16 cellular contexts compared by ENCODE assay signal in the genomic region with DNA sequence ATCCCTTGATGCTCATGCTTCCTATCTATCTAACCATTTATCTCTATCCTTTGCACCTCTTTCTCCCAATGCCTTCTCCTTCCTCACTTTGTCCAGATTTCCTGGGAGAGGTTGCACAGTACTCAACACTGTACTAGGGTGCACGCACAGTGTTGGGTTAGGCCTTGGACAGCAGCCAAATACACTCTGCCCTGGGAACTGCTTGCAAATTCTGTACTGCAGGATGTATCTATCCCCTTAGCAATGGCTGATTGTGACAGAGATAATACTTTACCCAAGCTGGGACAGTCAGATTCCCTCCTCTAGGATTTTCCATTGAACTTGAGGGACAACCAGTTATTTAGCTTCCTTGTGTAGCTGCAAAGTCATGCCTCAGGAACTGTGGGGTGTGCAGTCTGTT.
"Had no signal": no experiment of that assay in that cellular context is flagged by ENCODE, and none has a peak within 500 bp of the region (broad histone marks: within the 10 kb centered on the region; RNA-seq: fewer than 3 reads in every experiment).

No MANE protein-coding gene starts in this region.

- H3K4me1 ChIP-seq: upper lobe of right lung had no signal

- H3K36me3 ChIP-seq: cardiac muscle cell, thoracic aorta, upper lobe of right lung, WERI-Rb-1 had no signal

- DNase-seq: activated CD4-positive, alpha-beta T cell treated with anti-CD3 and anti-CD28 coated beads for 1 hour; activated CD4-positive, alpha-beta T cell treated with anti-CD3 and anti-CD28 coated beads, Interleukin-2, amount 50 U/mL, for 4 hours; activated gamma-delta T cell treated with Interleukin-2 at 50 U/mL for 16 hours; activated T-cell treated with anti-CD3 and anti-CD28 coated beads, Interleukin-2, amount 50 U/mL, for 72 hours; effector memory CD8-positive, alpha-beta T cell; foreskin fibroblast; midbrain; naive B cell; retina; stimulated activated naive B cell treated with anti-CD40 and anti-IgM and Interleukin-4, amounts not matched to agents 10 μg/mL and 1 μg/mL and 100 μg/mL, for 72 hours; upper lobe of right lung; WERI-Rb-1 had no signal

- ATAC-seq: activated naive CD4-positive, alpha-beta T cell treated with anti-CD3 and anti-CD28 coated beads, Interleukin-2, amount 50 U/mL, for 72 hours; activated T-cell treated with anti-CD3 and anti-CD28 coated beads, Interleukin-2, amount 50 U/mL, for 72 hours; effector memory CD8-positive, alpha-beta T cell; stimulated activated naive B cell treated with anti-CD40 and anti-IgM and Interleukin-4, amounts not matched to agents 10 μg/mL and 1 μg/mL and 100 μg/mL, for 72 hours; upper lobe of right lung had no signal

- H3K27ac ChIP-seq: cardiac muscle cell, hepatocyte, thoracic aorta, upper lobe of right lung, WERI-Rb-1 had no signal

- H3K4me3 ChIP-seq: cardiac muscle cell, hepatocyte, thoracic aorta, upper lobe of right lung had no signal

- H3K27me3 ChIP-seq: cardiac muscle cell, hepatocyte, upper lobe of right lung had no signal

- H3K9me3 ChIP-seq: thoracic aorta, upper lobe of right lung had no signal
